In the genomic region with DNA sequence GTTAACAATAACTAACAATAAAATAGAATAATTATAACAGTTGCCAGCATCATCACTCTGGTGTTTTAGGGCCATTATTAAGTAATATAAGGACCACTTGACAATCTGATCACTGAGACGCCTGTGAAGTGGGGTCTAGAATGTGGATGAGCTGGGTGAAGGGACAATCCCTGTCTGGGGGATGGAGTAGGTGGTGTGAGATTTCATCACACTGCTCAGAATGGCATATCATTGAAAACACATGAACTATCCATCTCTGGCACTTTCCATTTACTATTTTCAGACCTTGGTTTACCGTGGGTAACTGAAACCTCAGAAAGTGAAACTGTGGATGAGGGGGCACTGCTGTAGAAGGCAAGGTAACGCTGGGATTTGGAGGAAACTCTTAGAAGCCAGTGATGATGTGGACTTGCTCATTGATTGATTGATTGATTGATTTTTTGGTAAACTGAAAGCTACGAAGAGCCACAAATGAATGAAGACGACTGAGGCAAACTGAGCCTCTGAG, we compare ENCODE assay signal across 21 cellular contexts.
DNase-seq lines count a peak whose midpoint lies in the region; ATAC-seq and TF ChIP-seq lines count a peak whose summit lies in the region.
"Had no signal": no experiment of that assay in that cellular context is flagged by ENCODE, and none has a peak within 500 bp of the region (broad histone marks: within the 10 kb centered on the region; RNA-seq: fewer than 3 reads in every experiment).

No MANE protein-coding gene starts in this region.

- no peaks in the 10 kb centered on the region for H3K79me1 ChIP-seq in trophoblast cell (ENCODE audit: low read length)

- no peak overlapping the region for H3K23ac ChIP-seq in trophoblast cell (ENCODE audit: low read length)

- no peak overlapping the region for H3K4me3 Mint-ChIP-seq in activated naive CD4-positive, alpha-beta T cell treated with anti-CD3 and anti-CD28 coated beads for 36 hours
- H3K4me3 Mint-ChIP-seq in activated naive CD4-positive, alpha-beta T cell treated with anti-CD3 and anti-CD28 coated beads, Interleukin-2, amount 10 ng/mL, durations not matched to agents 7 days and 5 days: no peak overlapping the region
- H3K4me3 Mint-ChIP-seq in brain: peak overlapping the region in 1 of 5 experiments; percentile 10
- H3K4me3 Mint-ChIP-seq in neural crest cell: no peak overlapping the region
- H3K4me3 Mint-ChIP-seq: immature natural killer cell; T-helper 2 cell treated with Interferon-gamma antibody and Interleukin-4, amounts not matched to agents 5 μg/mL and 100 μg/mL, for 36 hours had no signal

- no peak overlapping the region for H3K27ac Mint-ChIP-seq in activated naive CD4-positive, alpha-beta T cell treated with anti-CD3 and anti-CD28 coated beads for 36 hours
- H3K27ac Mint-ChIP-seq in activated naive CD4-positive, alpha-beta T cell treated with anti-CD3 and anti-CD28 coated beads, Interleukin-2, amount 10 ng/mL, durations not matched to agents 7 days and 5 days: no peak overlapping the region
- H3K27ac Mint-ChIP-seq in brain (peak overlapping the region in 3 of 5 experiments; percentile 43 to 89 (median 61)), neural crest cell (ENCODE audit: unreplicated experiment) (peak overlapping the region; percentile 43)
- H3K27ac Mint-ChIP-seq: IgD-negative memory B cell; immature natural killer cell; T-helper 2 cell treated with Interferon-gamma antibody and Interleukin-4, amounts not matched to agents 5 μg/mL and 100 μg/mL, for 36 hours had no signal

- intact Hi-C loops in activated naive CD4-positive, alpha-beta T cell treated with anti-CD3 and anti-CD28 coated beads for 36 hours (cut with micrococcal nuclease): no loop called here
- intact Hi-C loops in uterus (cut with DNase I; ENCODE audit: low total_unique reads): no loop called here

- H3K9me3 ChIP-seq in uterus (no peaks in the 10 kb centered on the region), trophoblast cell (ENCODE audit: insufficient read depth, low read depth, low read length) (no peaks in the 10 kb centered on the region)
- H3K9me3 ChIP-seq: heart left ventricle, left ventricle myocardium inferior had no signal

- no peak for TF ChIP-seq POLR2A in uterus (IDR thresholded peaks at IDR 0.05)

- TF ChIP-seq CTCF in brain (conservative IDR thresholded peaks at IDR 0.05): no peak
- TF ChIP-seq CTCF in neural crest cell (conservative IDR thresholded peaks at IDR 0.05): no peak
- no peak for TF ChIP-seq CTCF in uterus (IDR thresholded peaks at IDR 0.05)

- no peak overlapping the region for H3K9ac ChIP-seq in trophoblast cell (ENCODE audit: low read length)

- no peaks in the 10 kb centered on the region for H3K27me3 ChIP-seq in uterus
- H3K27me3 ChIP-seq in trophoblast cell (ENCODE audit: insufficient read depth, low read length): no peaks in the 10 kb centered on the region
- H3K27me3 ChIP-seq: heart left ventricle had no signal

- H4K8ac ChIP-seq in trophoblast cell (ENCODE audit: low read depth, low read length): no peak overlapping the region

- no peak for ATAC-seq in HG03354 (IDR thresholded peaks at IDR 0.05; ENCODE audit: poor library complexity, severe bottlenecking, unreplicated experiment)

- CTCF ChIA-PET in activated naive CD4-positive, alpha-beta T cell treated with anti-CD3 and anti-CD28 coated beads for 36 hours (lab: Charles Lee): no interaction called here
- CTCF ChIA-PET in activated naive CD4-positive, alpha-beta T cell treated with anti-CD3 and anti-CD28 coated beads, Interleukin-2, amount 10 ng/mL, durations not matched to agents 7 days and 5 days (lab: Charles Lee): no interaction called here

- H3K27me3 Mint-ChIP-seq in activated naive CD4-positive, alpha-beta T cell treated with anti-CD3 and anti-CD28 coated beads for 36 hours (ENCODE audit: low read depth): peaks cover 1% of the 10 kb centered on the region
- H3K27me3 Mint-ChIP-seq in activated naive CD4-positive, alpha-beta T cell treated with anti-CD3 and anti-CD28 coated beads, Interleukin-2, amount 10 ng/mL, durations not matched to agents 7 days and 5 days: peaks cover 6% of the 10 kb centered on the region
- H3K27me3 Mint-ChIP-seq in brain: peaks cover 6% of the 10 kb centered on the region
- H3K27me3 Mint-ChIP-seq in neural crest cell (ENCODE audit: low read depth): no peaks in the 10 kb centered on the region
- H3K27me3 Mint-ChIP-seq: IgD-negative memory B cell had no signal

- WGBS in trophoblast cell (ENCODE audit: extremely low coverage, insufficient coverage, insufficient read length): no CpG with 5 or more reads among the region's 5 CpGs

- no peak overlapping the region for H2BK120ac ChIP-seq in trophoblast cell (ENCODE audit: insufficient read depth, low read length, poor library complexity)

- no peak overlapping the region for H3K4me2 ChIP-seq in trophoblast cell (ENCODE audit: low read length)

- H4K91ac ChIP-seq in trophoblast cell (ENCODE audit: low read depth, low read length): no peak overlapping the region

- no peaks in the 10 kb centered on the region for H3K4me1 ChIP-seq in uterus
- H3K4me1 ChIP-seq in trophoblast cell (ENCODE audit: control insufficient read depth in 1 of 2, insufficient read depth in 2 of 2, low read length in 2 of 2): no peaks in the 10 kb centered on the region

- no peak overlapping the region for H3K4ac ChIP-seq in trophoblast cell (ENCODE audit: low read depth, low read length)

- H2BK12ac ChIP-seq in trophoblast cell (ENCODE audit: low read length): no peak overlapping the region

- no peaks in the 10 kb centered on the region for H3K79me2 ChIP-seq in trophoblast cell (ENCODE audit: control insufficient read depth, insufficient read depth, low read length, poor library complexity)

- no peak overlapping the region for H4K12ac ChIP-seq in trophoblast cell (ENCODE audit: low read depth, low read length)

- H2BK5ac ChIP-seq in trophoblast cell (ENCODE audit: low read depth, low read length, poor library complexity): no peak overlapping the region

- H3K27ac ChIP-seq in uterus (peak overlapping the region; percentile 87 to 88), trophoblast cell (ENCODE audit: low read depth, low read length) (no peak overlapping the region)
- H3K27ac ChIP-seq: left ventricle myocardium inferior had no signal

- H3K4me3 ChIP-seq in uterus (no peak overlapping the region), trophoblast cell (ENCODE audit: low read depth, low read length) (no peak overlapping the region)
- H3K4me3 ChIP-seq: heart left ventricle, left ventricle myocardium inferior had no signal

- no peak overlapping the region for H2AK5ac ChIP-seq in trophoblast cell (ENCODE audit: low read length)

- H3K9me3 Mint-ChIP-seq in activated naive CD4-positive, alpha-beta T cell treated with anti-CD3 and anti-CD28 coated beads for 36 hours: no peaks in the 10 kb centered on the region
- no peaks in the 10 kb centered on the region for H3K9me3 Mint-ChIP-seq in activated naive CD4-positive, alpha-beta T cell treated with anti-CD3 and anti-CD28 coated beads, Interleukin-2, amount 10 ng/mL, durations not matched to agents 7 days and 5 days
- H3K9me3 Mint-ChIP-seq in brain (no peaks in the 10 kb centered on the region), neural crest cell (no peaks in the 10 kb centered on the region)
- H3K9me3 Mint-ChIP-seq: IgD-negative memory B cell; immature natural killer cell; T-helper 2 cell treated with Interferon-gamma antibody and Interleukin-4, amounts not matched to agents 5 μg/mL and 100 μg/mL, for 36 hours had no signal

- H3K18ac ChIP-seq in trophoblast cell (ENCODE audit: low read length): no peak overlapping the region

- H3K14ac ChIP-seq in trophoblast cell (ENCODE audit: low read length): no peak overlapping the region

- H2AFZ ChIP-seq in trophoblast cell (ENCODE audit: insufficient read depth, low read length, poor library complexity): no peak overlapping the region

- peak; percentile 12 for DNase-seq in activated naive CD4-positive, alpha-beta T cell treated with anti-CD3 and anti-CD28 coated beads for 36 hours
- DNase-seq in activated naive CD4-positive, alpha-beta T cell treated with anti-CD3 and anti-CD28 coated beads, Interleukin-2, amount 10 ng/mL, durations not matched to agents 7 days and 5 days: no peak
- DNase-seq in neural crest cell (ENCODE audit: low read depth, low spot score): no peak
- DNase-seq in uterus: no peak
- DNase-seq in DMS79 treated with DMSO at 0.1 percent for 48 hours (lab: John Stamatoyannopoulos, UW): no peak
- DNase-seq in trophoblast cell: no peak
- DNase-seq: amygdala; DMS79; effector CD8-positive, alpha-beta T cell; heart left ventricle; immature natural killer cell; left ventricle myocardium inferior; NCI-H1694 treated with DMSO at 0.1 percent for 48 hours; NCI-H226; nucleus accumbens; right cardiac atrium; stimulated activated naive CD4-positive, alpha-beta T cell treated with Interleukin-2 at 50 U/mL for 16 hours had no signal

- H3K36me3 ChIP-seq in uterus (no peaks in the 10 kb centered on the region), trophoblast cell (ENCODE audit: control insufficient read depth in 1 of 2, insufficient read depth in 2 of 2, low read length in 2 of 2) (no peaks in the 10 kb centered on the region)
- H3K36me3 ChIP-seq: heart left ventricle, left ventricle myocardium inferior had no signal

- H3K4me1 Mint-ChIP-seq in activated naive CD4-positive, alpha-beta T cell treated with anti-CD3 and anti-CD28 coated beads for 36 hours (ENCODE audit: low read depth): peaks cover 12% of the 10 kb centered on the region
- H3K4me1 Mint-ChIP-seq in activated naive CD4-positive, alpha-beta T cell treated with anti-CD3 and anti-CD28 coated beads, Interleukin-2, amount 10 ng/mL, durations not matched to agents 7 days and 5 days: no peaks in the 10 kb centered on the region
- H3K4me1 Mint-ChIP-seq in brain (peaks cover 37% of the 10 kb centered on the region), neural crest cell (peaks cover 30% of the 10 kb centered on the region)
- H3K4me1 Mint-ChIP-seq: IgD-negative memory B cell, immature natural killer cell had no signal

- no peaks in the 10 kb centered on the region for H3K36me3 Mint-ChIP-seq in activated naive CD4-positive, alpha-beta T cell treated with anti-CD3 and anti-CD28 coated beads for 36 hours (ENCODE audit: low read depth)
- no peaks in the 10 kb centered on the region for H3K36me3 Mint-ChIP-seq in activated naive CD4-positive, alpha-beta T cell treated with anti-CD3 and anti-CD28 coated beads, Interleukin-2, amount 10 ng/mL, durations not matched to agents 7 days and 5 days
- no peaks in the 10 kb centered on the region for H3K36me3 Mint-ChIP-seq in brain
- no peaks in the 10 kb centered on the region for H3K36me3 Mint-ChIP-seq in neural crest cell (ENCODE audit: low read depth)
- H3K36me3 Mint-ChIP-seq: IgD-negative memory B cell, immature natural killer cell had no signal

Comparison
In these comparisons a context has a peak if more than half of its experiments do, and no peak if none do; other contexts are left out.
1. H3K27ac Mint-ChIP-seq: peak in brain (3 of 5) and neural crest cell (single experiment); none in activated naive CD4-positive, alpha-beta T cell treated with anti-CD3 and anti-CD28 coated beads for 36 hours (single experiment) and activated naive CD4-positive, alpha-beta T cell treated with anti-CD3 and anti-CD28 coated beads, Interleukin-2, amount 10 ng/mL, durations not matched to agents 7 days and 5 days (single experiment).